ENCODE assay signal across 8 cellular contexts in the genomic region with DNA sequence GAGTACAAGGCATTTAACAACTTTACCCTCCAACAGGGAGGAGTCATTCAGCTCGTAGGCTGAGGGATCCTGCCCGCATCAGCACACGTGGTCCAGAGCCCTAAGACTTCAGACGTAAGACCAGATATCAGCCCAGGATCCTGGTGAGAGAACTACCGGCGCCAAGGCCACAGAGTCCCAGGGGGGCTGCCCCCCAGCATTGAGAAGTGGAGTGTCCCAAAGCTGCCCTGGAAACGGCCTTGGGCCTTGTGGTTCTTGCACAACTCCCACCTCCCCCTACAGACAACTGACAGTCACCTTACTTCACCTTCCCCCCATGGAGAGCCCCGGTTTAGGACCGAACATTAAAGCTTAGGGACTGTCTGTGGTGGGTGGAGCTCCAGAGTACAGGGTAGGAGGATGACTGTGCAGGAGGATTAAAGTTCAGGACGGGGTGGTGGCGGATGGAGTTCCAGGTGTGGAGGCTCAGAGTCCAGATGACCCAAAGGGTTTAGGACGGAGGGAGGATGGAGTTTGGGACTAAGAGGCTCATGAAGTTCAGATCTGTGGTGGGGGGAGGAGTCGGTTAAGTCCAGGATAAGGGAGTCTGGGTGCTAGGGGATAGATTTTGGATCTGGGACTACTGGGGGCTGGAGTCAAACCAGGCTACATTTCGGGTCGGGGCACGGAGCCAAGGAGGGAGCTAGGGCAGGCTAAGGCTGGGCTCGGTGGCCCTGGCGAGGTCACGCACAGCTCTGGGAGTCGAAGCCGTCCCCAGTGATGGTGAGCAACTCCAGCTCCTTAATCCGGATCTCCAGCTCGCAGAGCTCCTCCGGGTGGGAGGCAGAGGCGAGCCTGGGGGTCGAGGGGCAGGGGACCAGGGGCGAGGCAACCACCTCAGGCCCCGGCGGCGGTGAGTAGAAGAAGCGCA. TPM values are rescaled to one million over a fixed set of nuclear protein-coding genes. Genes with fewer than 3 reads are reported as not detected.
DNase-seq lines count a peak whose midpoint lies in the region; ATAC-seq and TF ChIP-seq lines count a peak whose summit lies in the region.

No MANE protein-coding gene starts in this region.

- H3K4me3 ChIP-seq in GM23248: peak overlapping the region; percentile 65
- H3K4me3 ChIP-seq in gastroesophageal sphincter: peak overlapping the region; percentile 55 to 57
- H3K4me3 ChIP-seq in retinal pigment epithelial cell (ENCODE audit: low read length): peak overlapping the region; percentile 68

- H3K27me3 ChIP-seq in GM23248 (replicated peaks; ENCODE audit: insufficient read depth): no peaks in the 10 kb centered on the region
- H3K27me3 ChIP-seq in gastroesophageal sphincter: no peaks in the 10 kb centered on the region

- H3K9ac ChIP-seq in GM23248: peak overlapping the region; percentile 81

- in situ Hi-C loops in GM23248 (cut with MboI): no loop called here

- TF ChIP-seq POLR2A in gastroesophageal sphincter (IDR thresholded peaks at IDR 0.05): no peak

- H3F3A ChIP-seq in GM23248 (ENCODE audit: insufficient read depth): peaks cover 38% of the 10 kb centered on the region

- TF ChIP-seq CTCF in gastroesophageal sphincter (IDR thresholded peaks at IDR 0.05) (no peak), retinal pigment epithelial cell (conservative IDR thresholded peaks at IDR 0.05; ENCODE audit: low read depth, low read length) (no peak)

- peak overlapping the region; percentile 80 for H3K4me2 ChIP-seq in GM23248 (ENCODE audit: unreplicated experiment)

- H3K27ac Mint-ChIP-seq in T-cell: no peak overlapping the region

- 0 out of 2 replicates have a peak, but pooled peaks cover 7% of the 10 kb centered on the region for H3K79me2 ChIP-seq in GM23248 (ENCODE audit: insufficient read depth)

- no peaks in the 10 kb centered on the region for H4K20me1 ChIP-seq in GM23248 (ENCODE audit: insufficient read depth)

- CTCF ChIA-PET in T-cell (lab: Charles Lee): interaction anchor here (0.8 to 2.9 kb wide), 3 partner anchors 43 to 75 kb away, joined by 3 to 22 read pairs (median 6); partner anchors contain the start of gene FBXO3 (in 1 of the 2)

- no peaks in the 10 kb centered on the region for H3K9me2 ChIP-seq in GM23248 (ENCODE audit: insufficient read depth)

- H3K9me3 ChIP-seq in GM23248 (ENCODE audit: low read depth) (no peaks in the 10 kb centered on the region), gastroesophageal sphincter (no peaks in the 10 kb centered on the region)

- H3K9me3 Mint-ChIP-seq in T-cell: no peaks in the 10 kb centered on the region

- H3K36me3 ChIP-seq in GM23248 (ENCODE audit: low read depth): peaks cover 1% of the 10 kb centered on the region
- H3K36me3 ChIP-seq in gastroesophageal sphincter: peaks cover 0 to 2% of the 10 kb centered on the region in 2 donors

- ATAC-seq in T-cell (replicated peaks in 1 of 4) (no peak), gastroesophageal sphincter (no peak), GM19455 (IDR thresholded peaks at IDR 0.05; ENCODE audit: unreplicated experiment) (no peak), GM18519 (IDR thresholded peaks at IDR 0.05; ENCODE audit: low FRiP score, unreplicated experiment) (no peak), GM18520 (IDR thresholded peaks at IDR 0.05; ENCODE audit: unreplicated experiment) (no peak)

- 43 to 46% methylated on average over 25 to 29 of the region's 31 CpGs for WGBS in GM23248 (ENCODE audit: low coverage in 1 of 2, low lambda C conversion rate in 2 of 2, missing lambda C conversion rate in 2 of 2), 2 experiments
- 53 to 64% methylated on average over 3 to 7 of the region's 31 CpGs for WGBS in gastroesophageal sphincter (ENCODE audit: low coverage in 1 of 2), 2 donors

- peak overlapping the region; percentile 31; the same call in 1 of the 2 replicates for H2AFZ ChIP-seq in GM23248

- peak overlapping the region; percentile 66 to 88 (median 75) for H3K4me3 Mint-ChIP-seq in T-cell

- H3K4me1 ChIP-seq in GM23248 (ENCODE audit: insufficient read depth) (peaks cover 49% of the 10 kb centered on the region), gastroesophageal sphincter (peaks cover 0 to 60% (median 8%) of the 10 kb centered on the region in 3 donors)

- peak; percentile 51 for DNase-seq in GM23248
- DNase-seq in T-cell: peak in 3 of 34 experiments; percentile 1 to 4 (median 3)
- no peak for DNase-seq in retinal pigment epithelial cell (ENCODE audit: low read depth)
- DNase-seq in glomerular visceral epithelial cell (ENCODE audit: extremely low spot score): no peak

- H3K27ac ChIP-seq in GM23248 (peak overlapping the region; percentile 94), gastroesophageal sphincter (peak overlapping the region; percentile 11 to 79 (median 75))

- no peaks in the 10 kb centered on the region for H3K36me3 Mint-ChIP-seq in T-cell

- H3K4me1 Mint-ChIP-seq in T-cell: peaks cover 16 to 31% (median 19%) of the 10 kb centered on the region in 3 donors

- peaks cover 10 to 16% of the 10 kb centered on the region in 2 donors for H3K27me3 Mint-ChIP-seq in T-cell

- TF ChIP-seq EP300 in gastroesophageal sphincter (IDR thresholded peaks at IDR 0.05): no peak

- POLR2A ChIA-PET in T-cell (lab: Charles Lee): interaction anchor here (0.6 kb wide), 3 partner anchors 37 to 289 kb away, joined by 3 to 9 read pairs (median 3); partner anchors contain the start of gene CD59 (in 1 of the 2)

RNA-seq across cellular contexts. Expression of gene C11orf91, which starts 0.9 kb away (rescaled TPM):
- not detected in 2 replicates for total RNA-seq in GM23248 (2014; rRNA removed; shearing (Covaris generic))
- polyA plus RNA-seq in GM23248 (2016; fragmentation: Nextera tagmentation; extraction: Ambion mirVana): not detected in 2 replicates
- under 1 TPM in 1 of 5 donors, not detected in 4; 0.95 TPM for total RNA-seq in T-cell
- not detected for total RNA-seq in gastroesophageal sphincter

RNA-seq across cellular contexts. Expression of gene CD59, which starts 36.5 kb away (rescaled TPM):
- 1,166 and 1,314 TPM in 2 replicates for total RNA-seq in GM23248 (2014; rRNA removed; shearing (Covaris generic))
- polyA plus RNA-seq in GM23248 (2016; fragmentation: Nextera tagmentation; extraction: Ambion mirVana): 2,015 and 2,061 TPM in 2 replicates
- total RNA-seq in T-cell (10 to 100 TPM; 34.3 to 85.8 (median 71.9) TPM), gastroesophageal sphincter (100 to 1,000 TPM; 252 to 647 (median 432) TPM)
